Comparison of ENCODE assay signal across 14 cellular contexts in genomic region chr2:2926858-2927175, GRCh38.
A peak's percentile ranks its signal among the peaks of the same experiment; 100 is the strongest.
DNase-seq lines count a peak whose midpoint lies in the region; ATAC-seq lines count a peak whose summit lies in the region.
"Had no signal": no experiment of that assay in that cellular context is flagged by ENCODE, and none has a peak within 500 bp of the region (broad histone marks: within the 10 kb centered on the region; RNA-seq: fewer than 3 reads in every experiment).

No MANE protein-coding gene starts in this region.

- intact Hi-C loops in left ventricle myocardium superior (cut with micrococcal nuclease): no loop called here

- peaks cover 0 to 22% (median 7%) of the 10 kb centered on the region in 9 donors for H3K9me3 Mint-ChIP-seq in naive thymus-derived CD8-positive, alpha-beta T cell

- DNase-seq in left ventricle myocardium superior (no peak), DMS 273 (lab: John Stamatoyannopoulos, UW; ENCODE audit: unreplicated experiment) (no peak), Ammon's horn (ENCODE audit: low spot score) (no peak)
- DNase-seq in naive thymus-derived CD8-positive, alpha-beta T cell: no peak
- DNase-seq: CD4-positive, alpha-beta T cell; central memory CD4-positive, alpha-beta T cell; NCI-H1417; NCI-H510A had no signal

- H3K27me3 Mint-ChIP-seq in naive thymus-derived CD8-positive, alpha-beta T cell: peaks cover 3 to 14% (median 4%) of the 10 kb centered on the region in 5 donors

- ATAC-seq in GM18907 (IDR thresholded peaks at IDR 0.05; ENCODE audit: unreplicated experiment) (peak; percentile 42), GM21576 (IDR thresholded peaks at IDR 0.05; ENCODE audit: unreplicated experiment) (peak; percentile 74), HG03060 (IDR thresholded peaks at IDR 0.05; ENCODE audit: low read depth, unreplicated experiment) (peak; percentile 38), HG03575 (IDR thresholded peaks at IDR 0.05; ENCODE audit: extremely low read depth, insufficient number of reproducible peaks, low FRiP score, unreplicated experiment) (peak; percentile 31), left ventricle myocardium superior (no peak)
- no peak for ATAC-seq in naive thymus-derived CD8-positive, alpha-beta T cell

- POLR2A ChIA-PET in naive thymus-derived CD8-positive, alpha-beta T cell (lab: Charles Lee): no interaction called here

- no peaks in the 10 kb centered on the region for H3K4me1 Mint-ChIP-seq in naive thymus-derived CD8-positive, alpha-beta T cell
- H3K4me1 Mint-ChIP-seq: activated naive CD4-positive, alpha-beta T cell treated with anti-CD3 and anti-CD28 coated beads, Interleukin-2, amount 50 U/mL, for 24 hours; IgD-negative memory B cell had no signal

- H3K4me3 Mint-ChIP-seq in naive thymus-derived CD8-positive, alpha-beta T cell: no peak overlapping the region
- H3K4me3 Mint-ChIP-seq: activated naive CD4-positive, alpha-beta T cell treated with anti-CD3 and anti-CD28 coated beads, Interleukin-2, amount 50 U/mL, for 24 hours; CD4-positive, alpha-beta T cell; IgD-negative memory B cell had no signal

- H3K36me3 Mint-ChIP-seq in naive thymus-derived CD8-positive, alpha-beta T cell: no peaks in the 10 kb centered on the region
- H3K36me3 Mint-ChIP-seq: IgD-negative memory B cell had no signal

- H3K27ac Mint-ChIP-seq in naive thymus-derived CD8-positive, alpha-beta T cell: no peak overlapping the region
- H3K27ac Mint-ChIP-seq: activated naive CD4-positive, alpha-beta T cell treated with anti-CD3 and anti-CD28 coated beads, Interleukin-2, amount 50 U/mL, for 24 hours; CD4-positive, alpha-beta T cell; IgD-negative memory B cell had no signal

Comparison
In these comparisons a context has a peak if more than half of its experiments do, and no peak if none do; other contexts are left out.
1. ATAC-seq: peak in GM18907 (single experiment), GM21576 (single experiment), HG03060 (single experiment) and HG03575 (single experiment); none in left ventricle myocardium superior (single experiment) and naive thymus-derived CD8-positive, alpha-beta T cell (0 of 2).